In genomic region chr15:40768492-40769309, GRCh38 we compare ENCODE assay signal across 9 cellular contexts. TPM values are rescaled to one million over a fixed set of nuclear protein-coding genes. Genes with fewer than 3 reads are reported as not detected.
DNase-seq lines count a peak whose midpoint lies in the region; ATAC-seq and TF ChIP-seq lines count a peak whose summit lies in the region.
"Had no signal": no experiment of that assay in that cellular context is flagged by ENCODE, and none has a peak within 500 bp of the region (broad histone marks: within the 10 kb centered on the region; RNA-seq: fewer than 3 reads in every experiment).

No MANE protein-coding gene starts in this region.

- TF ChIP-seq CTCF in DND-41 (IDR thresholded peaks at IDR 0.05; ENCODE audit: borderline replicate concordance, extremely low read depth, low read length, poor library complexity, severe bottlenecking): no peak
- TF ChIP-seq CTCF in mesothelial cell of epicardium (IDR thresholded peaks at IDR 0.05; ENCODE audit: unreplicated experiment): no peak

- H3K79me2 ChIP-seq in DND-41 (ENCODE audit: insufficient read depth, low read length): no peaks in the 10 kb centered on the region

- peak overlapping the region; percentile 87 for H3K27ac ChIP-seq in DND-41 (ENCODE audit: low read length)

- H2AFZ ChIP-seq in DND-41 (ENCODE audit: low read depth, low read length): peak overlapping the region; percentile 56

- DNase-seq in DND-41 (no peak), mesothelial cell of epicardium (ENCODE audit: low spot score in 2 of 2, unreplicated experiment in 2 of 2) (no peak), cerebellar nuclear complex (lab: John Stamatoyannopoulos, UW) (no peak), HuH-7.5 (ENCODE audit: low spot score) (no peak)
- DNase-seq in activated naive CD8-positive, alpha-beta T cell treated with anti-CD3 and anti-CD28 coated beads for 36 hours: no peak
- DNase-seq: retina had no signal

- H3K4me2 ChIP-seq in DND-41 (ENCODE audit: insufficient read depth, low read length): peak overlapping the region; percentile 55

- peak overlapping the region; percentile 96 for H3K27ac Mint-ChIP-seq in activated naive CD8-positive, alpha-beta T cell treated with anti-CD3 and anti-CD28 coated beads for 36 hours
- peak overlapping the region; percentile 92 for H3K27ac Mint-ChIP-seq in mesothelial cell of epicardium

- no peaks in the 10 kb centered on the region for H3K27me3 ChIP-seq in DND-41 (ENCODE audit: insufficient read depth, low read length, poor library complexity)

- H3K9ac ChIP-seq in DND-41 (ENCODE audit: low read depth, low read length): peak overlapping the region; percentile 49

- H3K4me1 ChIP-seq in DND-41 (ENCODE audit: insufficient read depth, low read length): peaks cover 37% of the 10 kb centered on the region

- peaks cover 40% of the 10 kb centered on the region for H3K36me3 ChIP-seq in DND-41 (ENCODE audit: insufficient read depth, low read length)

- H3K4me1 Mint-ChIP-seq in activated naive CD8-positive, alpha-beta T cell treated with anti-CD3 and anti-CD28 coated beads for 36 hours: peaks cover 45% of the 10 kb centered on the region
- peaks cover 37% of the 10 kb centered on the region for H3K4me1 Mint-ChIP-seq in mesothelial cell of epicardium

- no peak for ATAC-seq in DND-41 (ENCODE audit: insufficient read depth, low read depth)
- ATAC-seq in HG02610 (IDR thresholded peaks at IDR 0.05; ENCODE audit: unreplicated experiment): peak; percentile 3
- no peak for ATAC-seq in HG02840 (IDR thresholded peaks at IDR 0.05; ENCODE audit: low FRiP score, unreplicated experiment)
- no peak for ATAC-seq in GM18858 (IDR thresholded peaks at IDR 0.05; ENCODE audit: unreplicated experiment)

- no peaks in the 10 kb centered on the region for H3K27me3 Mint-ChIP-seq in activated naive CD8-positive, alpha-beta T cell treated with anti-CD3 and anti-CD28 coated beads for 36 hours
- no peaks in the 10 kb centered on the region for H3K27me3 Mint-ChIP-seq in mesothelial cell of epicardium (ENCODE audit: low read depth)

- peak overlapping the region; percentile 65 for H3K4me3 Mint-ChIP-seq in activated naive CD8-positive, alpha-beta T cell treated with anti-CD3 and anti-CD28 coated beads for 36 hours
- no peak overlapping the region for H3K4me3 Mint-ChIP-seq in mesothelial cell of epicardium

- H3K9me3 ChIP-seq in DND-41 (ENCODE audit: insufficient read depth, low read length, severe bottlenecking): no peaks in the 10 kb centered on the region

- peak overlapping the region in 1 of 2 experiments; percentile 45; a peak in 2 of 4 replicates for H3K4me3 ChIP-seq in DND-41 (ENCODE audit: low read depth in 1 of 2, low read length in 2 of 2)

- no peaks in the 10 kb centered on the region for H3K9me3 Mint-ChIP-seq in activated naive CD8-positive, alpha-beta T cell treated with anti-CD3 and anti-CD28 coated beads for 36 hours
- H3K9me3 Mint-ChIP-seq in mesothelial cell of epicardium: no peaks in the 10 kb centered on the region

- peaks cover 5% of the 10 kb centered on the region for H3K36me3 Mint-ChIP-seq in activated naive CD8-positive, alpha-beta T cell treated with anti-CD3 and anti-CD28 coated beads for 36 hours
- peaks cover 4% of the 10 kb centered on the region for H3K36me3 Mint-ChIP-seq in mesothelial cell of epicardium

- H4K20me1 ChIP-seq in DND-41 (ENCODE audit: insufficient read depth, low read length): peaks cover 8% of the 10 kb centered on the region

RNA-seq across cellular contexts. Expression of gene C15orf62, which starts 1.1 kb away (rescaled TPM):
- total RNA-seq in activated naive CD8-positive, alpha-beta T cell treated with anti-CD3 and anti-CD28 coated beads for 36 hours: under 1 TPM; 0.43 to 0.50 TPM
- total RNA-seq in mesothelial cell of epicardium: 0.44 to 0.47 TPM (median 0.45 TPM) in 3 replicates

RNA-seq across cellular contexts. Expression of gene GCHFR, which starts 4.8 kb away (rescaled TPM):
- 10 to 100 TPM; 35.2 to 35.9 TPM for total RNA-seq in activated naive CD8-positive, alpha-beta T cell treated with anti-CD3 and anti-CD28 coated beads for 36 hours
- total RNA-seq in mesothelial cell of epicardium: 12.6 to 15.8 TPM (median 14.4 TPM) in 3 replicates

RNA-seq across cellular contexts. Expression of gene RMDN3, which starts 13.6 kb away (rescaled TPM):
- total RNA-seq in activated naive CD8-positive, alpha-beta T cell treated with anti-CD3 and anti-CD28 coated beads for 36 hours: 10 to 100 TPM; 32.0 to 32.4 TPM
- total RNA-seq in mesothelial cell of epicardium: 25.1 to 29.3 TPM (median 26.9 TPM) in 3 replicates

RNA-seq across cellular contexts. Expression of gene ZFYVE19, which starts 38.2 kb away (rescaled TPM):
- total RNA-seq in activated naive CD8-positive, alpha-beta T cell treated with anti-CD3 and anti-CD28 coated beads for 36 hours: 10 to 100 TPM; 20.1 to 20.8 TPM
- 20.9 to 24.4 TPM (median 24.2 TPM) in 3 replicates for total RNA-seq in mesothelial cell of epicardium

RNA-seq across cellular contexts. Expression of gene DNAJC17, which starts 38.6 kb away (rescaled TPM):
- 10 to 100 TPM; 39.8 to 41.7 TPM for total RNA-seq in activated naive CD8-positive, alpha-beta T cell treated with anti-CD3 and anti-CD28 coated beads for 36 hours
- 36.4 to 44.3 TPM (median 41.2 TPM) in 3 replicates for total RNA-seq in mesothelial cell of epicardium
